Comparison of ENCODE assay signal across 23 cellular contexts in genomic region chr13:112145221-112146072, GRCh38.
"Had no signal": no experiment of that assay in that cellular context is flagged by ENCODE, and none has a peak within 500 bp of the region (broad histone marks: within the 10 kb centered on the region; RNA-seq: fewer than 3 reads in every experiment).

No MANE protein-coding gene starts in this region.

- H3K4me1 ChIP-seq: esophagus muscularis mucosa, foreskin keratinocyte, heart left ventricle, left ventricle myocardium inferior, parathyroid adenoma, psoas muscle, sigmoid colon, tibial artery had no signal

- H3K9ac ChIP-seq: parathyroid adenoma had no signal

- H3K36me3 ChIP-seq: esophagus muscularis mucosa, heart left ventricle, left ventricle myocardium inferior, sigmoid colon, tibial artery had no signal

- DNase-seq: activated CD4-positive, alpha-beta memory T cell treated with anti-CD3 and anti-CD28 coated beads for 36 hours; activated CD4-positive, alpha-beta T cell treated with anti-CD3 and anti-CD28 coated beads, Interleukin-2, amount 10 ng/mL, durations not matched to agents 24 days and 14 days; activated CD8-positive, alpha-beta memory T cell treated with anti-CD3 and anti-CD28 coated beads, Interleukin-2, amount 50 U/mL, for 48 hours; activated T-cell treated with anti-CD3 and anti-CD28 coated beads, Interleukin-2, amount 50 U/mL, for 24 hours; anterior cingulate cortex; cerebellar nuclear complex; foreskin keratinocyte; heart left ventricle; kidney glomerular epithelial cell; left ventricle myocardium inferior; mesendoderm; mucosa of descending colon; nucleus accumbens; psoas muscle; sigmoid colon; small intestine; stimulated activated CD4-positive, alpha-beta T cell treated with anti-CD3 and anti-CD28 coated beads, Interleukin-4, amount 100 ng/mL, for 24 hours; stimulated activated naive CD8-positive, alpha-beta T cell treated with anti-CD3 and anti-CD28 coated beads, Interleukin-15, amount 100 ng/mL, for 72 hours; T-helper 1 cell had no signal

- H3K4me3 ChIP-seq: esophagus muscularis mucosa, heart left ventricle, left ventricle myocardium inferior, lung, mucosa of descending colon, psoas muscle, sigmoid colon, tibial artery had no signal

- H3K9me3 ChIP-seq: esophagus muscularis mucosa, heart left ventricle, left ventricle myocardium inferior, mucosa of descending colon, psoas muscle, sigmoid colon, tibial artery had no signal

- H3K27me3 ChIP-seq: foreskin keratinocyte had no signal

- H2AFZ ChIP-seq: parathyroid adenoma had no signal

- H3K27ac ChIP-seq: esophagus muscularis mucosa, foreskin keratinocyte, heart left ventricle, left ventricle myocardium inferior, parathyroid adenoma, psoas muscle, sigmoid colon, tibial artery had no signal
